1 cellular context compared by ENCODE assay signal in the genomic region with DNA sequence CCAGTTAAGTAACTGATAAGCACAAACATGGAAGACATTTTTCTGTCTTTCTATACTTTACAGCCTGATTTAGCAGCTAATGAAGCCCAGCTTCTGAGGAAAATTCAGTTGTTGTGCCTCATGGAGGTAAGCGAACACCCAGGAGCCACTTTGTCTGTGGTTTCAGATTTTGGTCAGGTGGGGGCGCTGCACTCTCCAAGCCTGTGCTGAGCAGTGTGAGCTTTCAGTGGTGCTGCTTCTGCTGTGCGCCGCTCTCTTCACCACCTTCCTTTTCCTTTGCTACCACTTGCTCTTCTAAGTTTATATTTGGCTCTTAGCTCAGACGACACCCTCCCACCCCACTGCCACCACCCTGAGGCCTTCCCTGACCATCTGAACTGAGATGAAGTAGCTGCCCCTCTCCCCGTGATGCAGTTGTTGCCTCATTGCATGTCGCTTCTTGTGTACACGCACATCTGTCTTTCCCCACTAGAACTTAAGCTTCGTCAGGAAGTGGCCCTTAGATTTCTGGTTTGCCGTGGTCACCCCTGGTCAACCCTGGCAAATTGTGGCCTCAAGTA.
TF ChIP-seq lines count a peak whose summit lies in the region.

No MANE protein-coding gene starts in this region.

TF ChIP-seq in GM23338, 12 proteins besides CTCF, POLR2A, EP300 and RAD21:
- TF ChIP-seq POLR2AphosphoS5 (IDR thresholded peaks at IDR 0.05; ENCODE audit: low read depth) (no peak), EZH2 (IDR thresholded peaks at IDR 0.05; ENCODE audit: low read depth, unreplicated experiment) (no peak), JUNB (IDR thresholded peaks at IDR 0.05; ENCODE audit: unreplicated experiment) (no peak), STAT1 (IDR thresholded peaks at IDR 0.05; ENCODE audit: unreplicated experiment) (no peak), ZNF331 (CRISPR knock-in tag; IDR thresholded peaks at IDR 0.05; ENCODE audit: low read depth) (no peak), NANOG (IDR thresholded peaks at IDR 0.05; ENCODE audit: borderline replicate concordance) (no peak), ZNF114 (CRISPR knock-in tag; IDR thresholded peaks at IDR 0.05) (no peak), EZH2phosphoT487 (IDR thresholded peaks at IDR 0.05; ENCODE audit: unreplicated experiment) (no peak), CREB1 (CRISPR knock-in tag; IDR thresholded peaks at IDR 0.05; ENCODE audit: low read depth) (no peak)
- TF ChIP-seq, protein P1, sequence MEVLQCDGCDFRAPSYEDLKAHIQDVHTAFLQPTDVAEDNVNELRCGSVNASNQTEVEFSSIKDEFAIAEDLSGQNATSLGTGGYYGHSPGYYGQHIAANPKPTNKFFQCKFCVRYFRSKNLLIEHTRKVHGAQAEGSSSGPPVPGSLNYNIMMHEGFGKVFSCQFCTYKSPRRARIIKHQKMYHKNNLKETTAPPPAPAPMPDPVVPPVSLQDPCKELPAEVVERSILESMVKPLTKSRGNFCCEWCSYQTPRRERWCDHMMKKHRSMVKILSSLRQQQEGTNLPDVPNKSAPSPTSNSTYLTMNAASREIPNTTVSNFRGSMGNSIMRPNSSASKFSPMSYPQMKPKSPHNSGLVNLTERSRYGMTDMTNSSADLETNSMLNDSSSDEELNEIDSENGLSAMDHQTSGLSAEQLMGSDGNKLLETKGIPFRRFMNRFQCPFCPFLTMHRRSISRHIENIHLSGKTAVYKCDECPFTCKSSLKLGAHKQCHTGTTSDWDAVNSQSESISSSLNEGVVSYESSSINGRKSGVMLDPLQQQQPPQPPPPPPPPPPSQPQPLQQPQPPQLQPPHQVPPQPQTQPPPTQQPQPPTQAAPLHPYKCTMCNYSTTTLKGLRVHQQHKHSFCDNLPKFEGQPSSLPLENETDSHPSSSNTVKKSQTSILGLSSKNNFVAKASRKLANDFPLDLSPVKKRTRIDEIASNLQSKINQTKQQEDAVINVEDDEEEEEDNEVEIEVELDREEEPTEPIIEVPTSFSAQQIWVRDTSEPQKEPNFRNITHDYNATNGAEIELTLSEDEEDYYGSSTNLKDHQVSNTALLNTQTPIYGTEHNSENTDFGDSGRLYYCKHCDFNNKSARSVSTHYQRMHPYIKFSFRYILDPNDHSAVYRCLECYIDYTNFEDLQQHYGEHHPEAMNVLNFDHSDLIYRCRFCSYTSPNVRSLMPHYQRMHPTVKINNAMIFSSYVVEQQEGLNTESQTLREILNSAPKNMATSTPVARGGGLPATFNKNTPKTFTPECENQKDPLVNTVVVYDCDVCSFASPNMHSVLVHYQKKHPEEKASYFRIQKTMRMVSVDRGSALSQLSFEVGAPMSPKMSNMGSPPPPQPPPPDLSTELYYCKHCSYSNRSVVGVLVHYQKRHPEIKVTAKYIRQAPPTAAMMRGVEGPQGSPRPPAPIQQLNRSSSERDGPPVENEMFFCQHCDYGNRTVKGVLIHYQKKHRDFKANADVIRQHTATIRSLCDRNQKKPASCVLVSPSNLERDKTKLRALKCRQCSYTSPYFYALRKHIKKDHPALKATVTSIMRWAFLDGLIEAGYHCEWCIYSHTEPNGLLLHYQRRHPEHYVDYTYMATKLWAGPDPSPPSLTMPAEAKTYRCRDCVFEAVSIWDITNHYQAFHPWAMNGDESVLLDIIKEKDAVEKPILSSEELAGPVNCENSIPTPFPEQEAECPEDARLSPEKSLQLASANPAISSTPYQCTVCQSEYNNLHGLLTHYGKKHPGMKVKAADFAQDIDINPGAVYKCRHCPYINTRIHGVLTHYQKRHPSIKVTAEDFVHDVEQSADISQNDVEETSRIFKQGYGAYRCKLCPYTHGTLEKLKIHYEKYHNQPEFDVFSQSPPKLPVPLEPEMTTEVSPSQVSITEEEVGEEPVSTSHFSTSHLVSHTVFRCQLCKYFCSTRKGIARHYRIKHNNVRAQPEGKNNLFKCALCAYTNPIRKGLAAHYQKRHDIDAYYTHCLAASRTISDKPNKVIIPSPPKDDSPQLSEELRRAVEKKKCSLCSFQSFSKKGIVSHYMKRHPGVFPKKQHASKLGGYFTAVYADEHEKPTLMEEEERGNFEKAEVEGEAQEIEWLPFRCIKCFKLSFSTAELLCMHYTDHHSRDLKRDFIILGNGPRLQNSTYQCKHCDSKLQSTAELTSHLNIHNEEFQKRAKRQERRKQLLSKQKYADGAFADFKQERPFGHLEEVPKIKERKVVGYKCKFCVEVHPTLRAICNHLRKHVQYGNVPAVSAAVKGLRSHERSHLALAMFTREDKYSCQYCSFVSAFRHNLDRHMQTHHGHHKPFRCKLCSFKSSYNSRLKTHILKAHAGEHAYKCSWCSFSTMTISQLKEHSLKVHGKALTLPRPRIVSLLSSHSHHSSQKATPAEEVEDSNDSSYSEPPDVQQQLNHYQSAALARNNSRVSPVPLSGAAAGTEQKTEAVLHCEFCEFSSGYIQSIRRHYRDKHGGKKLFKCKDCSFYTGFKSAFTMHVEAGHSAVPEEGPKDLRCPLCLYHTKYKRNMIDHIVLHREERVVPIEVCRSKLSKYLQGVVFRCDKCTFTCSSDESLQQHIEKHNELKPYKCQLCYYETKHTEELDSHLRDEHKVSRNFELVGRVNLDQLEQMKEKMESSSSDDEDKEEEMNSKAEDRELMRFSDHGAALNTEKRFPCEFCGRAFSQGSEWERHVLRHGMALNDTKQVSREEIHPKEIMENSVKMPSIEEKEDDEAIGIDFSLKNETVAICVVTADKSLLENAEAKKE (CRISPR knock-in tag; IDR thresholded peaks at IDR 0.05): no peak
- TF ChIP-seq, protein P2, sequence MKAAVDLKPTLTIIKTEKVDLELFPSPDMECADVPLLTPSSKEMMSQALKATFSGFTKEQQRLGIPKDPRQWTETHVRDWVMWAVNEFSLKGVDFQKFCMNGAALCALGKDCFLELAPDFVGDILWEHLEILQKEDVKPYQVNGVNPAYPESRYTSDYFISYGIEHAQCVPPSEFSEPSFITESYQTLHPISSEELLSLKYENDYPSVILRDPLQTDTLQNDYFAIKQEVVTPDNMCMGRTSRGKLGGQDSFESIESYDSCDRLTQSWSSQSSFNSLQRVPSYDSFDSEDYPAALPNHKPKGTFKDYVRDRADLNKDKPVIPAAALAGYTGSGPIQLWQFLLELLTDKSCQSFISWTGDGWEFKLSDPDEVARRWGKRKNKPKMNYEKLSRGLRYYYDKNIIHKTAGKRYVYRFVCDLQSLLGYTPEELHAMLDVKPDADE (IDR thresholded peaks at IDR 0.05): no peak
- TF ChIP-seq, protein P3, sequence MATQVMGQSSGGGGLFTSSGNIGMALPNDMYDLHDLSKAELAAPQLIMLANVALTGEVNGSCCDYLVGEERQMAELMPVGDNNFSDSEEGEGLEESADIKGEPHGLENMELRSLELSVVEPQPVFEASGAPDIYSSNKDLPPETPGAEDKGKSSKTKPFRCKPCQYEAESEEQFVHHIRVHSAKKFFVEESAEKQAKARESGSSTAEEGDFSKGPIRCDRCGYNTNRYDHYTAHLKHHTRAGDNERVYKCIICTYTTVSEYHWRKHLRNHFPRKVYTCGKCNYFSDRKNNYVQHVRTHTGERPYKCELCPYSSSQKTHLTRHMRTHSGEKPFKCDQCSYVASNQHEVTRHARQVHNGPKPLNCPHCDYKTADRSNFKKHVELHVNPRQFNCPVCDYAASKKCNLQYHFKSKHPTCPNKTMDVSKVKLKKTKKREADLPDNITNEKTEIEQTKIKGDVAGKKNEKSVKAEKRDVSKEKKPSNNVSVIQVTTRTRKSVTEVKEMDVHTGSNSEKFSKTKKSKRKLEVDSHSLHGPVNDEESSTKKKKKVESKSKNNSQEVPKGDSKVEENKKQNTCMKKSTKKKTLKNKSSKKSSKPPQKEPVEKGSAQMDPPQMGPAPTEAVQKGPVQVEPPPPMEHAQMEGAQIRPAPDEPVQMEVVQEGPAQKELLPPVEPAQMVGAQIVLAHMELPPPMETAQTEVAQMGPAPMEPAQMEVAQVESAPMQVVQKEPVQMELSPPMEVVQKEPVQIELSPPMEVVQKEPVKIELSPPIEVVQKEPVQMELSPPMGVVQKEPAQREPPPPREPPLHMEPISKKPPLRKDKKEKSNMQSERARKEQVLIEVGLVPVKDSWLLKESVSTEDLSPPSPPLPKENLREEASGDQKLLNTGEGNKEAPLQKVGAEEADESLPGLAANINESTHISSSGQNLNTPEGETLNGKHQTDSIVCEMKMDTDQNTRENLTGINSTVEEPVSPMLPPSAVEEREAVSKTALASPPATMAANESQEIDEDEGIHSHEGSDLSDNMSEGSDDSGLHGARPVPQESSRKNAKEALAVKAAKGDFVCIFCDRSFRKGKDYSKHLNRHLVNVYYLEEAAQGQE (IDR thresholded peaks at IDR 0.05; ENCODE audit: unreplicated experiment): no peak
